Comparison of ENCODE assay signal across 16 cellular contexts in genomic region chr1:184825571-184825970, GRCh38.
DNase-seq lines count a peak whose midpoint lies in the region; ATAC-seq and TF ChIP-seq lines count a peak whose summit lies in the region.
"Had no signal": no experiment of that assay in that cellular context is flagged by ENCODE, and none has a peak within 500 bp of the region (broad histone marks: within the 10 kb centered on the region; RNA-seq: fewer than 3 reads in every experiment).

No MANE protein-coding gene starts in this region.

- H3K27me3 Mint-ChIP-seq in activated T-cell treated with anti-CD3 and anti-CD28 coated beads, Interleukin-2, amount 50 U/mL, for 24 hours = no peaks in the 10 kb centered on the region
- no peaks in the 10 kb centered on the region for H3K27me3 Mint-ChIP-seq in activated T-cell treated with anti-CD3 and anti-CD28 coated beads, Interleukin-2, amount 50 U/mL, for 4 hours (ENCODE audit: low read depth)

- H3K4me1 ChIP-seq in thoracic aorta (ENCODE audit: control insufficient read depth in 1 of 2, low read depth in 2 of 2) = peaks cover 43 to 92% of the 10 kb centered on the region in 2 donors

- no peaks in the 10 kb centered on the region for H3K9me3 ChIP-seq in thoracic aorta
- H3K9me3 ChIP-seq: A549, SJCRH30 had no signal

- H3K36me3 ChIP-seq in thoracic aorta = peaks cover 26% of the 10 kb centered on the region
- H3K36me3 ChIP-seq: SJCRH30 had no signal

- H3K4me1 Mint-ChIP-seq in activated T-cell treated with anti-CD3 and anti-CD28 coated beads, Interleukin-2, amount 50 U/mL, for 24 hours (ENCODE audit: low read depth) = peaks cover 16% of the 10 kb centered on the region
- H3K4me1 Mint-ChIP-seq in activated T-cell treated with anti-CD3 and anti-CD28 coated beads, Interleukin-2, amount 50 U/mL, for 4 hours (ENCODE audit: low read depth) = no peaks in the 10 kb centered on the region
- H3K4me1 Mint-ChIP-seq: neural crest cell had no signal

- no peak overlapping the region for H3K4me3 ChIP-seq in thoracic aorta
- H3K4me3 ChIP-seq: A549, GM23338, SJCRH30 had no signal

- DNase-seq in activated T-cell treated with anti-CD3 and anti-CD28 coated beads, Interleukin-2, amount 50 U/mL, for 24 hours = no peak
- DNase-seq in activated T-cell treated with anti-CD3 and anti-CD28 coated beads, Interleukin-2, amount 50 U/mL, for 4 hours = no peak
- DNase-seq in MV-4-11 (lab: John Stamatoyannopoulos, UW) (peak; percentile 88), globus pallidus (ENCODE audit: low spot score) (peak; percentile 26), thoracic aorta (ENCODE audit: low spot score) (no peak), SK-N-DZ (ENCODE audit: low spot score) (no peak), posterior cingulate gyrus (no peak)
- DNase-seq in stimulated activated CD4-positive, alpha-beta T cell treated with anti-CD3 and anti-CD28 coated beads, Interleukin-15, amount 100 ng/mL, for 24 hours = no peak
- DNase-seq: cerebellar nuclear complex; DMS153; NCI-H2227 treated with DMSO at 0.1 percent for 48 hours; SJCRH30; stimulated activated CD4-positive, alpha-beta T cell treated with anti-CD3 and anti-CD28 coated beads, Interleukin-1b, Interleukin-23, amount 100 ng/mL, for 48 hours had no signal

- peaks cover 40% of the 10 kb centered on the region for H3K36me3 Mint-ChIP-seq in activated T-cell treated with anti-CD3 and anti-CD28 coated beads, Interleukin-2, amount 50 U/mL, for 24 hours (ENCODE audit: low read depth)
- peaks cover 16% of the 10 kb centered on the region for H3K36me3 Mint-ChIP-seq in activated T-cell treated with anti-CD3 and anti-CD28 coated beads, Interleukin-2, amount 50 U/mL, for 4 hours (ENCODE audit: insufficient read depth)

- H3K27ac ChIP-seq in thoracic aorta = peak overlapping the region; percentile 74 to 86
- H3K27ac ChIP-seq: A549, SJCRH30 had no signal

- no peak overlapping the region for H3K4me3 Mint-ChIP-seq in activated T-cell treated with anti-CD3 and anti-CD28 coated beads, Interleukin-2, amount 50 U/mL, for 24 hours
- H3K4me3 Mint-ChIP-seq in activated T-cell treated with anti-CD3 and anti-CD28 coated beads, Interleukin-2, amount 50 U/mL, for 4 hours = no peak overlapping the region
- H3K4me3 Mint-ChIP-seq: GM23338, neural crest cell had no signal

- H3K27ac Mint-ChIP-seq in activated T-cell treated with anti-CD3 and anti-CD28 coated beads, Interleukin-2, amount 50 U/mL, for 24 hours = peak overlapping the region; percentile 58
- H3K27ac Mint-ChIP-seq: GM23338 had no signal

- TF ChIP-seq CTCF in thoracic aorta (IDR thresholded peaks at IDR 0.05) = no peak

- no peaks in the 10 kb centered on the region for H3K27me3 ChIP-seq in thoracic aorta (replicated peaks; ENCODE audit: insufficient read depth)
- H3K27me3 ChIP-seq: SJCRH30 had no signal

- intact Hi-C loops in posterior cingulate gyrus (cut with DNase I) = no loop called here

- no peaks in the 10 kb centered on the region for H3K9me3 Mint-ChIP-seq in activated T-cell treated with anti-CD3 and anti-CD28 coated beads, Interleukin-2, amount 50 U/mL, for 24 hours
- no peaks in the 10 kb centered on the region for H3K9me3 Mint-ChIP-seq in activated T-cell treated with anti-CD3 and anti-CD28 coated beads, Interleukin-2, amount 50 U/mL, for 4 hours
- H3K9me3 Mint-ChIP-seq: GM23338, neural crest cell had no signal

- no peak for ATAC-seq in activated T-cell treated with anti-CD3 and anti-CD28 coated beads, Interleukin-2, amount 50 U/mL, for 4 hours
- ATAC-seq in thoracic aorta (ENCODE audit: insufficient number of reproducible peaks, low FRiP score, low read depth) = no peak
- ATAC-seq: A549, GM23338 had no signal

Comparison
In these comparisons a context has a peak if more than half of its experiments do, and no peak if none do; other contexts are left out.
1. DNase-seq: peak in MV-4-11 (single experiment) and globus pallidus (single experiment); none in activated T-cell treated with anti-CD3 and anti-CD28 coated beads, Interleukin-2, amount 50 U/mL, for 24 hours (single experiment), activated T-cell treated with anti-CD3 and anti-CD28 coated beads, Interleukin-2, amount 50 U/mL, for 4 hours (single experiment), thoracic aorta (single experiment), SK-N-DZ (single experiment), stimulated activated CD4-positive, alpha-beta T cell treated with anti-CD3 and anti-CD28 coated beads, Interleukin-15, amount 100 ng/mL, for 24 hours (single experiment) and posterior cingulate gyrus (0 of 10).